Comparison of ENCODE assay signal across 1 cellular context in the genomic region with DNA sequence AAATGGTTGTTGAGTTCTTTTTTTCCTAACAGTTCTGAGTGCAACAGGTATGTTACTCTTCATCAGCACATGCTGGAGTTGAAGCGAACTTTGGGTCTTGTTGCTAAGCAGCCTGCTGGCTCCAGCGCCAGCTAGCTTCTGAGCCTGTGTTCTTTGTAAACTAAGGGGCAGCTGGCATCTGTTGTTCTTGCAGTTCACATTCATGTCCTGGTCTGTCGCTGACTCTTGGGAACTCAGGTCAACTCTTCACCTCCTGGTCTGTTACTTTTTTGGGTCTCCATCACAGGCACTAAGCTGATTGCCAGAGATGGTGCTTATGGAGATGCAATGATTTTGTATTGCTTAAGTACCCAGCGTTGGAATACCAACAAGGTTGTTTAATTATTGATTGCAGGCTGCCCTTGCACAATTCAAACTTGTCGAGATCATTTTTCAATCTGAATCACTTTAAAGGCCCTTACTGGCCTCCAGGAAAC.
TF ChIP-seq lines count a peak whose summit lies in the region.

No MANE protein-coding gene starts in this region.

TF ChIP-seq in GM23338, 12 proteins besides CTCF, POLR2A, EP300 and RAD21 (continued from another document):
- TF ChIP-seq, protein P1, sequence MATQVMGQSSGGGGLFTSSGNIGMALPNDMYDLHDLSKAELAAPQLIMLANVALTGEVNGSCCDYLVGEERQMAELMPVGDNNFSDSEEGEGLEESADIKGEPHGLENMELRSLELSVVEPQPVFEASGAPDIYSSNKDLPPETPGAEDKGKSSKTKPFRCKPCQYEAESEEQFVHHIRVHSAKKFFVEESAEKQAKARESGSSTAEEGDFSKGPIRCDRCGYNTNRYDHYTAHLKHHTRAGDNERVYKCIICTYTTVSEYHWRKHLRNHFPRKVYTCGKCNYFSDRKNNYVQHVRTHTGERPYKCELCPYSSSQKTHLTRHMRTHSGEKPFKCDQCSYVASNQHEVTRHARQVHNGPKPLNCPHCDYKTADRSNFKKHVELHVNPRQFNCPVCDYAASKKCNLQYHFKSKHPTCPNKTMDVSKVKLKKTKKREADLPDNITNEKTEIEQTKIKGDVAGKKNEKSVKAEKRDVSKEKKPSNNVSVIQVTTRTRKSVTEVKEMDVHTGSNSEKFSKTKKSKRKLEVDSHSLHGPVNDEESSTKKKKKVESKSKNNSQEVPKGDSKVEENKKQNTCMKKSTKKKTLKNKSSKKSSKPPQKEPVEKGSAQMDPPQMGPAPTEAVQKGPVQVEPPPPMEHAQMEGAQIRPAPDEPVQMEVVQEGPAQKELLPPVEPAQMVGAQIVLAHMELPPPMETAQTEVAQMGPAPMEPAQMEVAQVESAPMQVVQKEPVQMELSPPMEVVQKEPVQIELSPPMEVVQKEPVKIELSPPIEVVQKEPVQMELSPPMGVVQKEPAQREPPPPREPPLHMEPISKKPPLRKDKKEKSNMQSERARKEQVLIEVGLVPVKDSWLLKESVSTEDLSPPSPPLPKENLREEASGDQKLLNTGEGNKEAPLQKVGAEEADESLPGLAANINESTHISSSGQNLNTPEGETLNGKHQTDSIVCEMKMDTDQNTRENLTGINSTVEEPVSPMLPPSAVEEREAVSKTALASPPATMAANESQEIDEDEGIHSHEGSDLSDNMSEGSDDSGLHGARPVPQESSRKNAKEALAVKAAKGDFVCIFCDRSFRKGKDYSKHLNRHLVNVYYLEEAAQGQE (IDR thresholded peaks at IDR 0.05; ENCODE audit: unreplicated experiment) = no peak
- TF ChIP-seq POLR2AphosphoS5 (IDR thresholded peaks at IDR 0.05; ENCODE audit: low read depth) (no peak), ZNF114 (CRISPR knock-in tag; IDR thresholded peaks at IDR 0.05) (no peak), STAT1 (IDR thresholded peaks at IDR 0.05; ENCODE audit: unreplicated experiment) (no peak)
